Comparison of ENCODE assay signal across 25 cellular contexts in genomic region chr2:233882353-233882752, GRCh38. TPM values are rescaled to one million over a fixed set of nuclear protein-coding genes. Genes with fewer than 3 reads are reported as not detected.
"Had no signal": no experiment of that assay in that cellular context is flagged by ENCODE, and none has a peak within 500 bp of the region (broad histone marks: within the 10 kb centered on the region; RNA-seq: fewer than 3 reads in every experiment).

No MANE protein-coding gene starts in this region.

- H3K4me3 ChIP-seq: adrenal gland, ascending aorta, esophagus muscularis mucosa, heart left ventricle had no signal

- H3K36me3 ChIP-seq: adrenal gland, ascending aorta, brain microvascular endothelial cell, esophagus muscularis mucosa, heart left ventricle had no signal

- DNase-seq: activated CD4-positive, alpha-beta memory T cell treated with anti-CD3 and anti-CD28 coated beads, Interleukin-2, amount 10 ng/mL, durations not matched to agents 7 days and 5 days; activated CD4-positive, alpha-beta T cell treated with anti-CD3 and anti-CD28 coated beads for 1 hour; activated CD4-positive, alpha-beta T cell treated with anti-CD3 and anti-CD28 coated beads for 4 hours; activated CD4-positive, alpha-beta T cell treated with anti-CD3 and anti-CD28 coated beads, Interleukin-2, amount 10 ng/mL, durations not matched to agents 7 days and 5 days; activated CD4-positive, alpha-beta T cell treated with anti-CD3 and anti-CD28 coated beads, Interleukin-2, amount 50 U/mL, for 4 hours; activated effector memory CD4-positive, alpha-beta T cell treated with Interleukin-2 at 50 U/mL for 16 hours; activated gamma-delta T cell treated with Interleukin-2 at 50 U/mL for 16 hours; activated naive CD4-positive, alpha-beta T cell treated with anti-CD3 and anti-CD28 coated beads, Interleukin-2, amount 50 U/mL, for 16 hours; activated naive CD4-positive, alpha-beta T cell treated with Interleukin-2 at 50 U/mL for 16 hours; activated T-cell treated with anti-CD3 and anti-CD28 coated beads, Interleukin-2, amount 50 U/mL, for 4 hours; adrenal gland; brain microvascular endothelial cell; cortex of kidney; dermis blood vessel endothelial cell; effector CD4-positive, alpha-beta T cell; effector memory CD8-positive, alpha-beta T cell; foreskin fibroblast; glutamatergic neuron; heart left ventricle; T-helper 2 cell had no signal

- H3K27ac ChIP-seq: adrenal gland, ascending aorta, brain microvascular endothelial cell, esophagus muscularis mucosa, heart left ventricle had no signal

- H3K4me1 ChIP-seq: adrenal gland, ascending aorta, esophagus muscularis mucosa, heart left ventricle had no signal

- H3K27me3 ChIP-seq: adrenal gland, ascending aorta, brain microvascular endothelial cell had no signal

- H3K9me3 ChIP-seq: adrenal gland had no signal

RNA-seq across cellular contexts. Expression of gene HJURP, which starts 28.0 kb away (rescaled TPM):
- total RNA-seq: ascending aorta, cardiac septum had no signal

RNA-seq across cellular contexts. Expression of gene TRPM8, which starts 34.8 kb away (rescaled TPM):
- total RNA-seq: activated CD4-positive, alpha-beta memory T cell treated with anti-CD3 and anti-CD28 coated beads, Interleukin-2, amount 10 ng/mL, durations not matched to agents 7 days and 5 days; activated CD4-positive, alpha-beta T cell treated with anti-CD3 and anti-CD28 coated beads, Interleukin-2, amount 10 ng/mL, durations not matched to agents 7 days and 5 days; adrenal gland; ascending aorta; bronchial epithelial cell; dermis blood vessel endothelial cell; esophagus muscularis mucosa; T-helper 1 cell treated with Interleukin-12 subunit alpha and Interleukin-12 subunit beta and Interleukin-4 antibody, amounts not matched to agents 30 ng/mL and 1 ng/mL, for 36 hours had no signal
- polyA plus RNA-seq: adrenal gland, heart left ventricle had no signal
